Comparison of ENCODE assay signal across 9 cellular contexts in genomic region chr3:74593152-74593551, GRCh38. TPM values are rescaled to one million over a fixed set of nuclear protein-coding genes. Genes with fewer than 3 reads are reported as not detected.
"Had no signal": no experiment of that assay in that cellular context is flagged by ENCODE, and none has a peak within 500 bp of the region (broad histone marks: within the 10 kb centered on the region; RNA-seq: fewer than 3 reads in every experiment).

No MANE protein-coding gene starts in this region.

- DNase-seq: GOT3, H7, HFFc6, IMR-90 had no signal

- ATAC-seq: HCT116, K562 had no signal

- H3K9me3 ChIP-seq: HAP-1 had no signal

- H3K36me3 ChIP-seq: HAP-1 had no signal

- H3K4me3 ChIP-seq: HAP-1, K562 had no signal

- FAIRE-seq: K562 had no signal

- H3K27ac ChIP-seq: HL-60 had no signal

- H3K4me1 ChIP-seq: HAP-1 had no signal

RNA-seq across cellular contexts. Expression of gene CNTN3, which starts 21.3 kb away (rescaled TPM):
- total RNA-seq: H4 had no signal
